ENCODE assay signal across 9 cellular contexts in the genomic region with DNA sequence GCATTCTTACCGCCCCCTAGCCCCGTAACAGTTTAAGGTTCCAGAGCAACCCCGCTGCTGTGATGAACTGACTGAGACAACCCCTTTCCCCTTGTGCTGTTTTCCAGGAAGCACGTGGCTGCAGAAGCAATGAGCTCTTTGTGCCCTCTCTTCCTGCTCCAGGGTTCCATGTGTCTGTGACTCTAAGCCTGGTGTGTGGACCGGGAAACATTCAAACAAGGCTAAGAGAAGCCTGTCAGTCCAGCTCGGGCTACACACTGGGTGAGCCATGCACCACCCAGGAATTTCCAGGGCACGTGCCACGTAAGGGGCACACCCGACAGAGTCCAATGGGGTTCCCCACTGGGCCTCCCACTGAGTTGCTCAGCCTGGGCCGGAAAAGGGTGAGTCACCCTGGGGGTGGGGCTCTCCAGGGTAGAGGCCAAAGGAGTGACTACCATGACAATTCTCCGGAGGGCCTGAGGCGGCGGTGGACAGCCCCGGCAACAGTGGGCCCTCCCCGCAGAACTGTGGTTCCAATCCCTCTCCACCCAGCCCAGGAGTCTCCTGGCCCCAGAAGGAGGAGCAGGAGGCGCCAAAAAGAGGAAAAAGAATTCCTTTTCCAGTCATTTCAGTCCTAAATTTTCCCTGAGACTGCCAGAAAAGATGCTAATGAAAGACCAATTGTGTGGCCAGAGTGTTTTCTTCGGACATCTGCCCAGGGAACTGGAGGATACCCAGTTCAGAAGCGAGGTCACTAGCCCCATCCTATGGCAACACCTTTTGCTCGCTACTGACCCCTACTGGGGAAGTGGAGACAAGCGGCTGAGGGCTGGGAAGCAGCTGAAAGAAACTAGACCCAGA.
DNase-seq lines count a peak whose midpoint lies in the region; ATAC-seq and TF ChIP-seq lines count a peak whose summit lies in the region.
"Had no signal": no experiment of that assay in that cellular context is flagged by ENCODE, and none has a peak within 500 bp of the region (broad histone marks: within the 10 kb centered on the region; RNA-seq: fewer than 3 reads in every experiment).

No MANE protein-coding gene starts in this region.

- no peaks in the 10 kb centered on the region for H3K9me3 ChIP-seq in muscle layer of colon (ENCODE audit: low read length)

- H3K27ac ChIP-seq in epithelial cell of prostate (peak overlapping the region; percentile 78), muscle layer of colon (ENCODE audit: low read depth, low read length) (peak overlapping the region; percentile 7)
- H3K27ac ChIP-seq: SK-N-MC had no signal

- POLR2A ChIA-PET in AG04449 (lab: Yijun Ruan, JAX), result interaction anchor here (0.7 kb wide), 1 partner anchor 52 kb away, joined by 4 read pairs; no protein-coding TSS in a partner anchor

- H3K4me3 ChIP-seq in AG04449 (ENCODE audit: low read depth, low read length), result no peak overlapping the region
- no peak overlapping the region for H3K4me3 ChIP-seq in muscle layer of colon (ENCODE audit: low read depth in 1 of 2, low read length in 2 of 2)
- H3K4me3 ChIP-seq: SK-N-MC had no signal

- DNase-seq in AG04449 (ENCODE audit: low read depth, low spot score), result peak; percentile 65
- DNase-seq in NOMO-1 treated with DMSO at 0.1 percent for 48 hours (lab: John Stamatoyannopoulos, UW; ENCODE audit: unreplicated experiment), result peak; percentile 82
- DNase-seq in activated CD8-positive, alpha-beta memory T cell treated with anti-CD3 and anti-CD28 coated beads, Interleukin-2, amount 50 U/mL, for 4 hours, result peak; percentile 83
- peak; percentile 76 for DNase-seq in epithelial cell of prostate (ENCODE audit: low read depth, low spot score)
- peak; percentile 56 to 74 for DNase-seq in stimulated activated CD8-positive, alpha-beta memory T cell treated with anti-CD3 and anti-CD28 coated beads, Interleukin-7, amount 100 ng/mL, for 1 hour (ENCODE audit: low read depth in 2 of 2)

- peaks cover 13% of the 10 kb centered on the region for H3K4me1 ChIP-seq in muscle layer of colon (ENCODE audit: insufficient read depth, low read length)

- no peaks in the 10 kb centered on the region for H3K27me3 ChIP-seq in muscle layer of colon (ENCODE audit: control insufficient read depth in 1 of 2, insufficient read depth in 2 of 2, low read length in 2 of 2)

- CTCF ChIA-PET in AG04449 (lab: Yijun Ruan, JAX), result interaction anchor here (0.6 to 3.3 kb wide), 22 partner anchors 8 to 244 kb away, joined by 3 to 28 read pairs (median 4); no protein-coding TSS in a partner anchor

- H3K9ac ChIP-seq in muscle layer of colon (ENCODE audit: low read length), result no peak overlapping the region

- peak; percentile 77 for TF ChIP-seq CTCF in AG04449 (IDR thresholded peaks at IDR 0.05; ENCODE audit: insufficient read depth, low read length, missing control alignments)

- ATAC-seq in GM18520 (IDR thresholded peaks at IDR 0.05; ENCODE audit: unreplicated experiment) (peak; percentile 86), HG03064 (IDR thresholded peaks at IDR 0.05; ENCODE audit: low read depth, unreplicated experiment) (peak; percentile 76)

- H3K36me3 ChIP-seq in muscle layer of colon (ENCODE audit: insufficient read depth, low read length), result no peaks in the 10 kb centered on the region
